ENCODE assay signal across 9 cellular contexts in the genomic region with DNA sequence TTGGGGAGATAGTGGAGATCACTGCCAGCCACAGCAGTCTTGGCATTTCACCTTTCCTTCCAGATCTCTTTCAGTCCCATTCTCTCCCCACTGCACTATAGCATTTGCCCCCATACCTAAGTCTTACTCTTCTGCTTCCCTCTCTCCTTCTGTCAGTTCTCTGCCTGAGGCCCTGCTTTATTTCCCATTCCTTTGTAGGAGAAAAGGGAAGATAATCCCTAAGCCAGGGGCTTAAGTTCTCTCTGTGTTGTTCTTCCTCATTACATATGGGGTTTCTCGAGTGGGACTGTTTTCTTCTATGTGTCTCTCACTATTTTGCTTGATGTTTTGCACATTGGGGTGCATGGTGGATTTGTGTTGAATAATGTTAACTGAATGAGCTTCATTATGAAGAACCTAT. TPM values are rescaled to one million over a fixed set of nuclear protein-coding genes. Genes with fewer than 3 reads are reported as not detected.
DNase-seq lines count a peak whose midpoint lies in the region; ATAC-seq, FAIRE-seq and TF ChIP-seq lines count a peak whose summit lies in the region.
"Had no signal": no experiment of that assay in that cellular context is flagged by ENCODE, and none has a peak within 500 bp of the region (broad histone marks: within the 10 kb centered on the region; RNA-seq: fewer than 3 reads in every experiment).

No MANE protein-coding gene starts in this region.

- peak overlapping the region; percentile 99 to 100 for H3K27ac ChIP-seq in liver (ENCODE audit: low read depth in 1 of 2, low read length in 2 of 2)
- peak overlapping the region; percentile 99 for H3K27ac ChIP-seq in suprapubic skin

- H3K36me3 ChIP-seq in liver (ENCODE audit: control insufficient read depth in 4 of 4, insufficient read depth in 3 of 4, low read depth in 1 of 4, low read length in 3 of 4) (no peaks in the 10 kb centered on the region), suprapubic skin (peaks cover 1% of the 10 kb centered on the region)

- H3K9me3 ChIP-seq in liver (ENCODE audit: control insufficient read depth in 4 of 4, low read length in 3 of 4) (no peaks in the 10 kb centered on the region), suprapubic skin (no peaks in the 10 kb centered on the region)
- H3K9me3 ChIP-seq: SJSA1 had no signal

- WGBS in liver = 66% methylated on average over 1 of the region's 1 CpG
- 43% methylated on average over 1 of the region's 1 CpG for WGBS in suprapubic skin

- TF ChIP-seq RAD21 in liver (IDR thresholded peaks at IDR 0.05) = no peak

- no peak overlapping the region for H3K9ac ChIP-seq in liver (ENCODE audit: low read depth in 1 of 2, low read length in 2 of 2)

- CTCF ChIA-PET in activated CD8-positive, alpha-beta T cell treated with anti-CD3 and anti-CD28 coated beads for 36 hours (lab: Charles Lee) = interaction anchor here (0.7 to 1.2 kb wide), 4 partner anchors 15 to 150 kb away, joined by 3 to 5 read pairs (median 4); no protein-coding TSS in a partner anchor

- peaks cover 70% of the 10 kb centered on the region for H3K4me1 Mint-ChIP-seq in activated T-cell treated with anti-CD3 and anti-CD28 coated beads, Interleukin-2, amount 50 U/mL, for 72 hours (ENCODE audit: low read depth)
- peaks cover 49% of the 10 kb centered on the region for H3K4me1 Mint-ChIP-seq in activated CD8-positive, alpha-beta T cell treated with anti-CD3 and anti-CD28 coated beads for 36 hours (ENCODE audit: low read depth)

- no peak for TF ChIP-seq EP300 in suprapubic skin (IDR thresholded peaks at IDR 0.05)

- H3K27ac Mint-ChIP-seq in activated T-cell treated with anti-CD3 and anti-CD28 coated beads, Interleukin-2, amount 50 U/mL, for 72 hours = peak overlapping the region; percentile 49
- H3K27ac Mint-ChIP-seq in activated CD8-positive, alpha-beta T cell treated with anti-CD3 and anti-CD28 coated beads for 36 hours = peak overlapping the region; percentile 92

- DNase-seq in activated T-cell treated with anti-CD3 and anti-CD28 coated beads, Interleukin-2, amount 50 U/mL, for 72 hours = no peak
- DNase-seq in activated T-cell treated with anti-CD3 and anti-CD28 coated beads, Interleukin-2, amount 50 U/mL, for 48 hours = no peak
- DNase-seq in activated CD8-positive, alpha-beta T cell treated with anti-CD3 and anti-CD28 coated beads for 36 hours = no peak
- DNase-seq in suprapubic skin (ENCODE audit: low spot score in 2 of 2) (no peak), D721Med (ENCODE audit: insufficient read length, low spot score) (no peak), NCI-H187 (lab: John Stamatoyannopoulos, UW) (no peak)

- no peak for TF ChIP-seq CTCF in activated CD8-positive, alpha-beta T cell treated with anti-CD3 and anti-CD28 coated beads for 36 hours (IDR thresholded peaks at IDR 0.05)
- no peak for TF ChIP-seq CTCF in liver (IDR thresholded peaks at IDR 0.05; ENCODE audit: low read depth, low read length, missing input control)
- no peak for TF ChIP-seq CTCF in suprapubic skin (IDR thresholded peaks at IDR 0.05)
- TF ChIP-seq CTCF in D721Med (IDR thresholded peaks at IDR 0.05; ENCODE audit: insufficient read depth, missing control alignments) = no peak

- intact Hi-C loops in activated CD8-positive, alpha-beta T cell treated with anti-CD3 and anti-CD28 coated beads for 36 hours (cut with micrococcal nuclease) = loop anchor here (5.0 kb wide), 1 partner anchor 47 kb away; the partner anchor contains the start of gene CHD3

- no peak overlapping the region for H3K4me3 ChIP-seq in liver (ENCODE audit: low read depth in 1 of 3, low read length in 3 of 3)
- no peak overlapping the region for H3K4me3 ChIP-seq in suprapubic skin

- FAIRE-seq in D721Med (lab: Jason Lieb, UNC) = no peak

- no peaks in the 10 kb centered on the region for H3K9me3 Mint-ChIP-seq in activated T-cell treated with anti-CD3 and anti-CD28 coated beads, Interleukin-2, amount 50 U/mL, for 72 hours
- no peaks in the 10 kb centered on the region for H3K9me3 Mint-ChIP-seq in activated CD8-positive, alpha-beta T cell treated with anti-CD3 and anti-CD28 coated beads for 36 hours

- POLR2A ChIA-PET in activated CD8-positive, alpha-beta T cell treated with anti-CD3 and anti-CD28 coated beads for 36 hours (lab: Charles Lee) = interaction anchor here (0.6 to 6.6 kb wide), 10 partner anchors 10 to 333 kb away, joined by 3 to 35 read pairs (median 3); partner anchors contain the start of genes CNTROB, NAA38, TMEM88 and TP53

- H3K27me3 Mint-ChIP-seq in activated T-cell treated with anti-CD3 and anti-CD28 coated beads, Interleukin-2, amount 50 U/mL, for 72 hours (ENCODE audit: low read depth) = no peaks in the 10 kb centered on the region
- H3K27me3 Mint-ChIP-seq in activated CD8-positive, alpha-beta T cell treated with anti-CD3 and anti-CD28 coated beads for 36 hours = no peaks in the 10 kb centered on the region

- H3K4me1 ChIP-seq in liver (ENCODE audit: control insufficient read depth in 4 of 4, insufficient read depth in 4 of 4, low read length in 3 of 4) (peaks cover 2 to 63% (median 42%) of the 10 kb centered on the region in 4 donors), suprapubic skin (peaks cover 81% of the 10 kb centered on the region)

- no peak for ATAC-seq in activated T-cell treated with anti-CD3 and anti-CD28 coated beads, Interleukin-2, amount 50 U/mL, for 72 hours (replicated peaks in 1 of 2)
- no peak for ATAC-seq in activated CD8-positive, alpha-beta T cell treated with anti-CD3 and anti-CD28 coated beads for 36 hours
- ATAC-seq in GM18873 (IDR thresholded peaks at IDR 0.05; ENCODE audit: low FRiP score, unreplicated experiment) = no peak

- H3K27me3 ChIP-seq in liver (ENCODE audit: control insufficient read depth in 4 of 4, insufficient read depth in 4 of 4, low read length in 3 of 4) (no peaks in the 10 kb centered on the region), suprapubic skin (no peaks in the 10 kb centered on the region)
- H3K27me3 ChIP-seq: SJSA1 had no signal

- peak overlapping the region; percentile 91 to 100 for H3K4me3 Mint-ChIP-seq in activated T-cell treated with anti-CD3 and anti-CD28 coated beads, Interleukin-2, amount 50 U/mL, for 72 hours
- peak overlapping the region; percentile 83 for H3K4me3 Mint-ChIP-seq in activated CD8-positive, alpha-beta T cell treated with anti-CD3 and anti-CD28 coated beads for 36 hours

- no peak for TF ChIP-seq POLR2A in suprapubic skin (IDR thresholded peaks at IDR 0.05)

- H3K36me3 Mint-ChIP-seq in activated T-cell treated with anti-CD3 and anti-CD28 coated beads, Interleukin-2, amount 50 U/mL, for 72 hours (ENCODE audit: insufficient read depth in 2 of 2) = peaks cover 2% of the 10 kb centered on the region in 2 donors
- H3K36me3 Mint-ChIP-seq in activated CD8-positive, alpha-beta T cell treated with anti-CD3 and anti-CD28 coated beads for 36 hours (ENCODE audit: low read depth) = peaks cover 26% of the 10 kb centered on the region

TF ChIP-seq in liver, 16 proteins besides CTCF, POLR2A, EP300 and RAD21:
- TF ChIP-seq FOXA1 (IDR thresholded peaks at IDR 0.05) (no peak), EGR1 (IDR thresholded peaks at IDR 0.05; ENCODE audit: low read depth in 2 of 2) (no peak), SP1 (IDR thresholded peaks at IDR 0.05) (no peak)

RNA-seq across cellular contexts. Expression of gene KDM6B, which starts 6.4 kb away (rescaled TPM):
- 10 to 100 TPM; 73.7 to 83.5 TPM for total RNA-seq in activated T-cell treated with anti-CD3 and anti-CD28 coated beads, Interleukin-2, amount 50 U/mL, for 72 hours
- 10 to 100 TPM; 49.2 to 53.8 TPM for total RNA-seq in activated CD8-positive, alpha-beta T cell treated with anti-CD3 and anti-CD28 coated beads for 36 hours
- total RNA-seq in liver = 10 to 100 TPM in 1 of 2 donors, 1 to 10 TPM in 1; 3.5 to 11.5 TPM
- polyA plus RNA-seq in liver = 1 to 10 TPM; 2.5 to 3.2 TPM
- total RNA-seq in suprapubic skin = 10 to 100 TPM; 21.4 to 31.0 (median 26.7) TPM

RNA-seq across cellular contexts. Expression of gene TMEM88, which starts 14.4 kb away (rescaled TPM):
- 1 to 10 TPM; 5.2 to 5.3 TPM for total RNA-seq in activated T-cell treated with anti-CD3 and anti-CD28 coated beads, Interleukin-2, amount 50 U/mL, for 72 hours
- total RNA-seq in activated CD8-positive, alpha-beta T cell treated with anti-CD3 and anti-CD28 coated beads for 36 hours = 1 to 10 TPM; 2.4 to 2.9 TPM
- total RNA-seq in liver (1 to 10 TPM in 1 of 2 donors, under 1 TPM in 1; 0.65 to 4.0 TPM), suprapubic skin (1 to 10 TPM; 4.2 to 7.6 (median 5.1) TPM)
- 1 to 10 TPM; 3.3 to 4.6 TPM for polyA plus RNA-seq in liver
- total RNA-seq: SJSA1 had no signal

RNA-seq across cellular contexts. Expression of gene NAA38, which starts 16.9 kb away (rescaled TPM):
- total RNA-seq in activated T-cell treated with anti-CD3 and anti-CD28 coated beads, Interleukin-2, amount 50 U/mL, for 72 hours = 10 to 100 TPM; 42.7 to 43.5 TPM
- total RNA-seq in activated CD8-positive, alpha-beta T cell treated with anti-CD3 and anti-CD28 coated beads for 36 hours = 10 to 100 TPM; 72.8 to 77.2 TPM
- total RNA-seq in liver (10 to 100 TPM; 24.3 to 72.0 TPM), suprapubic skin (10 to 100 TPM; 46.2 to 90.6 (median 47.6) TPM)
- 100 to 1,000 TPM in 1 of 2 donors, 10 to 100 TPM in 1; 41.6 to 118 TPM for polyA plus RNA-seq in liver

RNA-seq across cellular contexts. Expression of gene CYB5D1, which starts 17.4 kb away (rescaled TPM):
- 10 to 100 TPM in 1 of 2 donors, 1 to 10 TPM in 1; 6.7 to 10.2 TPM for total RNA-seq in activated T-cell treated with anti-CD3 and anti-CD28 coated beads, Interleukin-2, amount 50 U/mL, for 72 hours
- 10 to 100 TPM; 13.5 to 16.2 TPM for total RNA-seq in activated CD8-positive, alpha-beta T cell treated with anti-CD3 and anti-CD28 coated beads for 36 hours
- total RNA-seq in liver (10 to 100 TPM in 1 of 2 donors, 1 to 10 TPM in 1; 4.4 to 12.0 TPM), suprapubic skin (10 to 100 TPM in 1 of 4 donors, 1 to 10 TPM in 3; 7.1 to 10.8 (median 9.8) TPM)
- polyA plus RNA-seq in liver = 1 to 10 TPM; 2.5 to 8.8 TPM

RNA-seq across cellular contexts. Expression of gene CHD3, which starts 48.1 kb away (rescaled TPM):
- 100 to 1,000 TPM; 133 to 140 TPM for total RNA-seq in activated T-cell treated with anti-CD3 and anti-CD28 coated beads, Interleukin-2, amount 50 U/mL, for 72 hours
- total RNA-seq in activated CD8-positive, alpha-beta T cell treated with anti-CD3 and anti-CD28 coated beads for 36 hours = 100 to 1,000 TPM; 130 to 139 TPM
- total RNA-seq in liver (10 to 100 TPM; 11.0 to 14.4 TPM), suprapubic skin (10 to 100 TPM; 42.1 to 76.0 (median 67.7) TPM)
- polyA plus RNA-seq in liver = 1 to 10 TPM; 1.9 to 3.4 TPM
